27 cellular contexts compared by ENCODE assay signal in genomic region chr9:133408042-133408441, GRCh38. TPM values are rescaled to one million over a fixed set of nuclear protein-coding genes. Genes with fewer than 3 reads are reported as not detected.
"Had no signal": no experiment of that assay in that cellular context is flagged by ENCODE, and none has a peak within 500 bp of the region (broad histone marks: within the 10 kb centered on the region; RNA-seq: fewer than 3 reads in every experiment).

No MANE protein-coding gene starts in this region.

- H3K27ac ChIP-seq: colonic mucosa, epithelial cell of prostate, esophagus squamous epithelium, gastrocnemius medialis, heart right ventricle, left lung, lower lobe of right lung had no signal

- H3K27me3 Mint-ChIP-seq: dendritic cell treated with granulocyte-macrophage colony-stimulating factor and Interleukin-4, amounts not matched to agents 40 ng/mL and 50 ng/mL, for 4 days; effector memory CD8-positive, alpha-beta T cell; naive B cell had no signal

- H3K9me3 Mint-ChIP-seq: dendritic cell treated with granulocyte-macrophage colony-stimulating factor and Interleukin-4, amounts not matched to agents 40 ng/mL and 50 ng/mL, for 4 days; effector memory CD8-positive, alpha-beta T cell; endodermal cell; mesothelial cell of epicardium; naive B cell had no signal

- H3K4me3 ChIP-seq: colonic mucosa, esophagus squamous epithelium, gastrocnemius medialis, heart right ventricle, left lung, lower lobe of right lung, mucosa of descending colon had no signal

- H3K4me1 ChIP-seq: colonic mucosa, left lung, lower lobe of right lung had no signal

- DNase-seq: colonic mucosa; cortex of kidney; effector CD8-positive, alpha-beta T cell; effector memory CD8-positive, alpha-beta T cell; endodermal cell; erythroblast; esophagus squamous epithelium; foreskin fibroblast; foreskin melanocyte; gastrocnemius medialis; glutamatergic neuron; head of caudate nucleus; heart right ventricle; hippocampal formation; left cardiac atrium; left ventricle myocardium superior; lower lobe of right lung; mesenchymal stem cell; mucosa of descending colon; naive B cell had no signal

- H3K27me3 ChIP-seq: colonic mucosa, esophagus squamous epithelium, gastrocnemius medialis, heart right ventricle, left lung had no signal

- H3K4me3 Mint-ChIP-seq: dendritic cell treated with granulocyte-macrophage colony-stimulating factor and Interleukin-4, amounts not matched to agents 40 ng/mL and 50 ng/mL, for 4 days; effector memory CD8-positive, alpha-beta T cell; endodermal cell; mesothelial cell of epicardium; naive B cell had no signal

- H3K27ac Mint-ChIP-seq: dendritic cell treated with granulocyte-macrophage colony-stimulating factor and Interleukin-4, amounts not matched to agents 40 ng/mL and 50 ng/mL, for 4 days; endodermal cell; mesothelial cell of epicardium had no signal

- H3K4me1 Mint-ChIP-seq: endodermal cell, mesothelial cell of epicardium had no signal

- ATAC-seq: effector memory CD8-positive, alpha-beta T cell; esophagus mucosa; gastrocnemius medialis; heart right ventricle; left cardiac atrium; left lung; left ventricle myocardium superior; lower lobe of right lung; mucosa of descending colon had no signal

- H3K9me3 ChIP-seq: colonic mucosa, esophagus squamous epithelium, gastrocnemius medialis, heart right ventricle, left lung, lower lobe of right lung, mucosa of descending colon had no signal

RNA-seq across cellular contexts. Expression of gene STKLD1, which starts 31.9 kb away (rescaled TPM):
- total RNA-seq: kidney epithelial cell, mesenteric fat pad had no signal
